ENCODE assay signal across 1 cellular context in genomic region chr7:5289345-5289744, GRCh38.
TF ChIP-seq lines count a peak whose summit lies in the region.

No MANE protein-coding gene starts in this region.

TF ChIP-seq in K562, 482 proteins besides CTCF, POLR2A, EP300 and RAD21 (continued from another document):
- peak; percentile 50; the same call in 1 of the 2 replicates for TF ChIP-seq FOXM1 (IDR thresholded peaks at IDR 0.05; ENCODE audit: low read depth)
- no peak for TF ChIP-seq FOXM1 (CRISPR knock-in tag; IDR thresholded peaks at IDR 0.05; ENCODE audit: low read depth)
- TF ChIP-seq USF1 (CRISPR knock-in tag; IDR thresholded peaks at IDR 0.05) = no peak
- no peak for TF ChIP-seq TEAD2 (tag; IDR thresholded peaks at IDR 0.05)
- TF ChIP-seq ZNF134 (CRISPR knock-in tag; conservative IDR thresholded peaks at IDR 0.05) = peak; percentile 98
- TF ChIP-seq MYNN (IDR thresholded peaks at IDR 0.05) = no peak
- TF ChIP-seq MYNN (CRISPR knock-in tag; IDR thresholded peaks at IDR 0.05) = no peak
- no peak for TF ChIP-seq KAT8 (IDR thresholded peaks at IDR 0.05; ENCODE audit: low read depth)
- no peak for TF ChIP-seq FOSL1 (tag; conservative IDR thresholded peaks at IDR 0.05)
